In the genomic region with DNA sequence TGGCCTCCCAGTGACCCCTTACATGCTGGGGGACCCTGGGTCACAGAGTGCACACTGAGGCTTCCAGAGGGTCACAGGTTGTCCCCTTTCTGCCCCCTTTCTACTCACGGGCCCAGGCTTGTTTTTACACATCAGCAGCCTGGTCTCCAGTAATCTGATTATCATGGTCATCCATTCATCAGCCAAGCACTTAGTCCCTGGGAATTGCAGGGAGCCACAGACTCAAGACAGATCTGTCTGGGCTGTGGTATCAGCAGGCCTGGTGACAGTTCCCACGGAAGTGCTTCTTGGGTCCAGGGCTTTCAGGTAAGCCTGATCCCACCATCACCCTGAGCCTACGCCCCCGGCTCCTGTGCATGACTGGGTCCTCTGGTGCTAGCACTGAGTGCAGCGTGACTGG, we compare ENCODE assay signal across 8 cellular contexts.
DNase-seq lines count a peak whose midpoint lies in the region; ATAC-seq, FAIRE-seq and TF ChIP-seq lines count a peak whose summit lies in the region.
"Not testable (repeated sequence)": the region's sequence is repeated elsewhere in the genome, so short reads cannot be mapped to it uniquely, and the experiment has no call there.

No MANE protein-coding gene starts in this region.

- H3K27me3 Mint-ChIP-seq in naive thymus-derived CD4-positive, alpha-beta T cell: peaks cover 0 to 29% (median 6%) of the 10 kb centered on the region in 5 donors
- H3K27me3 Mint-ChIP-seq in stimulated activated memory B cell treated with anti-CD40 and anti-IgM and Interleukin-4, amounts not matched to agents 10 μg/mL and 1 μg/mL and 100 μg/mL, for 72 hours: peaks cover 16% of the 10 kb centered on the region

- not testable (repeated sequence) for TF ChIP-seq POLR2A in sigmoid colon (IDR thresholded peaks at IDR 0.05)

- not testable (repeated sequence) for H3K27me3 ChIP-seq in BE2C; bronchial epithelial cell (ENCODE audit: control insufficient read depth, insufficient read depth, low read length); naive thymus-derived CD4-positive, alpha-beta T cell (ENCODE audit: control insufficient read depth in 2 of 2, insufficient read depth in 2 of 2, low read length in 2 of 2); sigmoid colon; stomach smooth muscle (ENCODE audit: control insufficient read depth in 1 of 2, insufficient read depth in 2 of 2, low read length in 2 of 2)

- H3K9me3 Mint-ChIP-seq in naive thymus-derived CD4-positive, alpha-beta T cell; stimulated activated memory B cell treated with anti-CD40 and anti-IgM and Interleukin-4, amounts not matched to agents 10 μg/mL and 1 μg/mL and 100 μg/mL, for 72 hours: not testable (repeated sequence)

- POLR2A ChIA-PET in naive thymus-derived CD4-positive, alpha-beta T cell (lab: Charles Lee): not testable (repeated sequence)

- not testable (repeated sequence) for H3K4me3 ChIP-seq in BE2C (ENCODE audit: low read depth, low read length); bronchial epithelial cell (ENCODE audit: low read depth, low read length); naive thymus-derived CD4-positive, alpha-beta T cell (ENCODE audit: low read length); sigmoid colon; stomach smooth muscle (ENCODE audit: low read length in 2 of 2)

- H3K4me3 Mint-ChIP-seq in naive thymus-derived CD4-positive, alpha-beta T cell; stimulated activated memory B cell treated with anti-CD40 and anti-IgM and Interleukin-4, amounts not matched to agents 10 μg/mL and 1 μg/mL and 100 μg/mL, for 72 hours: not testable (repeated sequence)

- peak; percentile 98 for FAIRE-seq in bronchial epithelial cell (lab: Jason Lieb, UNC)

- H3K27ac ChIP-seq in naive thymus-derived CD4-positive, alpha-beta T cell (ENCODE audit: low read depth, low read length): not testable (repeated sequence)
- peak overlapping the region in 3 of 4 donors; percentile 35 to 84 (median 80) for H3K27ac ChIP-seq in sigmoid colon
- peak overlapping the region; percentile 86 for H3K27ac ChIP-seq in stomach smooth muscle (ENCODE audit: low read length)

- H3K27ac Mint-ChIP-seq in naive thymus-derived CD4-positive, alpha-beta T cell; stimulated activated memory B cell treated with anti-CD40 and anti-IgM and Interleukin-4, amounts not matched to agents 10 μg/mL and 1 μg/mL and 100 μg/mL, for 72 hours: not testable (repeated sequence)

- CTCF ChIA-PET in naive thymus-derived CD4-positive, alpha-beta T cell (lab: Charles Lee): not testable (repeated sequence)

- 91 to 94% methylated on average over 5 of the region's 5 CpGs for WGBS in sigmoid colon, 2 donors

- H3K4me1 ChIP-seq in BE2C; naive thymus-derived CD4-positive, alpha-beta T cell (ENCODE audit: control insufficient read depth in 2 of 2, insufficient read depth in 2 of 2, low read length in 2 of 2): not testable (repeated sequence)
- H3K4me1 ChIP-seq in sigmoid colon: peaks cover 0 to 31% (median 13%) of the 10 kb centered on the region in 4 donors
- H3K4me1 ChIP-seq in stomach smooth muscle (ENCODE audit: control insufficient read depth, insufficient read depth, low read length): peaks cover 15% of the 10 kb centered on the region

- H3K36me3 ChIP-seq in BE2C; bronchial epithelial cell (ENCODE audit: control insufficient read depth, insufficient read depth, low read length); naive thymus-derived CD4-positive, alpha-beta T cell (ENCODE audit: control insufficient read depth in 2 of 3, insufficient read depth in 3 of 3, low read length in 3 of 3); sigmoid colon; stomach smooth muscle (ENCODE audit: control insufficient read depth in 2 of 2, insufficient read depth in 2 of 2, low read length in 2 of 2): not testable (repeated sequence)

- ATAC-seq in SK-N-SH treated with all-trans-retinoic acid at 6 μM for 48 hours: not testable (repeated sequence)
- ATAC-seq in naive thymus-derived CD4-positive, alpha-beta T cell: peak; percentile 18
- peak; percentile 17 for ATAC-seq in stimulated activated memory B cell treated with anti-CD40 and anti-IgM and Interleukin-4, amounts not matched to agents 10 μg/mL and 1 μg/mL and 100 μg/mL, for 72 hours

- not testable (repeated sequence) for TF ChIP-seq CTCF in BE2C (IDR thresholded peaks at IDR 0.05; ENCODE audit: low read depth, low read length); bronchial epithelial cell (IDR thresholded peaks at IDR 0.05; ENCODE audit: insufficient read depth, low read length, severe bottlenecking); sigmoid colon (IDR thresholded peaks at IDR 0.05)

- not testable (repeated sequence) for H3K4me1 Mint-ChIP-seq in naive thymus-derived CD4-positive, alpha-beta T cell; stimulated activated memory B cell treated with anti-CD40 and anti-IgM and Interleukin-4, amounts not matched to agents 10 μg/mL and 1 μg/mL and 100 μg/mL, for 72 hours

- H3K9me3 ChIP-seq in BE2C; naive thymus-derived CD4-positive, alpha-beta T cell (ENCODE audit: control insufficient read depth in 2 of 3, low read length in 3 of 3); sigmoid colon; stomach smooth muscle (ENCODE audit: control insufficient read depth in 2 of 2, low read length in 2 of 2): not testable (repeated sequence)

- DNase-seq in BE2C: peak; percentile 51
- peak; percentile 48 for DNase-seq in NCI-H82 treated with DMSO at 0.1 percent for 48 hours (lab: John Stamatoyannopoulos, UW; ENCODE audit: unreplicated experiment)
- DNase-seq in bronchial epithelial cell (ENCODE audit: low read depth); naive thymus-derived CD4-positive, alpha-beta T cell; sigmoid colon: not testable (repeated sequence)

- not testable (repeated sequence) for TF ChIP-seq EP300 in sigmoid colon (IDR thresholded peaks at IDR 0.05)

- H3K9ac ChIP-seq in stomach smooth muscle (ENCODE audit: low read length in 2 of 2): not testable (repeated sequence)

- not testable (repeated sequence) for H3K36me3 Mint-ChIP-seq in naive thymus-derived CD4-positive, alpha-beta T cell; stimulated activated memory B cell treated with anti-CD40 and anti-IgM and Interleukin-4, amounts not matched to agents 10 μg/mL and 1 μg/mL and 100 μg/mL, for 72 hours

- intact Hi-C loops in naive thymus-derived CD4-positive, alpha-beta T cell (cut with micrococcal nuclease): not testable (repeated sequence)
- intact Hi-C loops in sigmoid colon (cut with DNase I): loop anchor here (5.0 kb wide), 1 partner anchor 90 kb away; no protein-coding TSS in a partner anchor

TF ChIP-seq in SK-N-SH treated with all-trans-retinoic acid at 6 μM for 48 hours, 23 proteins besides CTCF, POLR2A, EP300 and RAD21:
- peak; percentile 47; the same call in 1 of the 2 replicates for TF ChIP-seq ISL1 (CRISPR knock-in tag; IDR thresholded peaks at IDR 0.05)
